Comparison of ENCODE assay signal across 8 cellular contexts in genomic region chr10:77756319-77757232, GRCh38.
A peak's percentile ranks its signal among the peaks of the same experiment; 100 is the strongest.
DNase-seq lines count a peak whose midpoint lies in the region; ATAC-seq and TF ChIP-seq lines count a peak whose summit lies in the region.

No MANE protein-coding gene starts in this region.

- peak; percentile 85 to 90 for TF ChIP-seq CTCF in fibroblast of lung (conservative IDR thresholded peaks at IDR 0.05 in 1 of 2, IDR thresholded peaks at IDR 0.05 in 1 of 2; ENCODE audit: low read depth in 1 of 2, low read length in 2 of 2)
- TF ChIP-seq CTCF in suprapubic skin (IDR thresholded peaks at IDR 0.05): peak in 1 of 2 donors; percentile 31

- H2AFZ ChIP-seq in fibroblast of lung (ENCODE audit: low read length) (no peak overlapping the region), trophoblast cell (ENCODE audit: insufficient read depth, low read length, poor library complexity) (no peak overlapping the region)

- no peaks in the 10 kb centered on the region for H4K20me1 ChIP-seq in fibroblast of lung (ENCODE audit: control insufficient read depth, extremely low read depth, insufficient read depth, low read length)

- H3K27ac ChIP-seq in fibroblast of lung (ENCODE audit: insufficient read depth, low read length) (no peak overlapping the region), trophoblast cell (ENCODE audit: low read depth, low read length) (no peak overlapping the region), suprapubic skin (no peak overlapping the region)
- H3K27ac ChIP-seq in naive thymus-derived CD4-positive, alpha-beta T cell (ENCODE audit: low read depth, low read length): no peak overlapping the region

- H4K12ac ChIP-seq in trophoblast cell (ENCODE audit: low read depth, low read length): no peak overlapping the region

- no peak overlapping the region for H3K4me3 Mint-ChIP-seq in stimulated activated naive CD8-positive, alpha-beta T cell treated with anti-CD3 and anti-CD28 coated beads, Interleukin-15, amount 100 ng/mL, for 72 hours
- H3K4me3 Mint-ChIP-seq in naive thymus-derived CD4-positive, alpha-beta T cell: no peak overlapping the region

- TF ChIP-seq EP300 in suprapubic skin (IDR thresholded peaks at IDR 0.05): no peak

- no peaks in the 10 kb centered on the region for H3K79me1 ChIP-seq in trophoblast cell (ENCODE audit: low read length)

- H3K4me3 ChIP-seq in fibroblast of lung (replicated peaks in 1 of 4; ENCODE audit: control extremely low read depth in 1 of 4, insufficient read depth in 1 of 4, low read depth in 3 of 4, low read length in 4 of 4): peak overlapping the region in 1 of 4 experiments; percentile 23
- no peak overlapping the region for H3K4me3 ChIP-seq in trophoblast cell (ENCODE audit: low read depth, low read length)
- H3K4me3 ChIP-seq in naive thymus-derived CD4-positive, alpha-beta T cell (ENCODE audit: low read length): no peak overlapping the region
- no peak overlapping the region for H3K4me3 ChIP-seq in suprapubic skin

- H2BK12ac ChIP-seq in trophoblast cell (ENCODE audit: low read length): no peak overlapping the region

- H3K9me3 ChIP-seq in fibroblast of lung (ENCODE audit: control insufficient read depth, insufficient read depth, low read depth, low read length): no peaks in the 10 kb centered on the region
- H3K9me3 ChIP-seq in trophoblast cell (ENCODE audit: insufficient read depth, low read depth, low read length): no peaks in the 10 kb centered on the region
- no peaks in the 10 kb centered on the region for H3K9me3 ChIP-seq in naive thymus-derived CD4-positive, alpha-beta T cell (ENCODE audit: control insufficient read depth in 2 of 3, low read length in 3 of 3)
- H3K9me3 ChIP-seq in suprapubic skin: no peaks in the 10 kb centered on the region

- no peak for TF ChIP-seq POLR2A in suprapubic skin (IDR thresholded peaks at IDR 0.05)

- in situ Hi-C loops in SK-MEL-5 (cut with HindIII; ENCODE audit: low pct_unique_long_range_greater_than_20kb, low sequenced_read_pairs): no loop called here

- no peak overlapping the region for H2BK120ac ChIP-seq in trophoblast cell (ENCODE audit: insufficient read depth, low read length, poor library complexity)

- no peaks in the 10 kb centered on the region for H3K4me1 ChIP-seq in fibroblast of lung (ENCODE audit: control insufficient read depth, extremely low read depth, insufficient read depth, low read length)
- H3K4me1 ChIP-seq in trophoblast cell (ENCODE audit: control insufficient read depth in 1 of 2, insufficient read depth in 2 of 2, low read length in 2 of 2): peaks cover 0 to 2% of the 10 kb centered on the region in 2 experiments
- H3K4me1 ChIP-seq in naive thymus-derived CD4-positive, alpha-beta T cell (ENCODE audit: control insufficient read depth in 2 of 2, insufficient read depth in 2 of 2, low read length in 2 of 2): no peaks in the 10 kb centered on the region
- H3K4me1 ChIP-seq in suprapubic skin: peaks cover 8% of the 10 kb centered on the region

- peaks cover 47% of the 10 kb centered on the region for H3K27me3 Mint-ChIP-seq in stimulated activated naive CD8-positive, alpha-beta T cell treated with anti-CD3 and anti-CD28 coated beads, Interleukin-15, amount 100 ng/mL, for 72 hours
- H3K27me3 Mint-ChIP-seq in naive thymus-derived CD4-positive, alpha-beta T cell: peaks cover 10 to 34% (median 16%) of the 10 kb centered on the region in 5 donors

- DNase-seq in stimulated activated naive CD8-positive, alpha-beta T cell treated with anti-CD3 and anti-CD28 coated beads, Interleukin-15, Interleukin-2, amounts not matched to agents 100 U/mL and 50 U/mL, for 24 hours: peak; percentile 12
- DNase-seq in stimulated activated naive CD8-positive, alpha-beta T cell treated with anti-CD3 and anti-CD28 coated beads, Interleukin-15, amount 100 ng/mL, for 72 hours: no peak
- DNase-seq in Kasumi-1 (lab: John Stamatoyannopoulos, UW): peak; percentile 49 to 80
- peak; percentile 81 for DNase-seq in SK-MEL-5 (ENCODE audit: low read depth, low spot score)
- peak; percentile 66 to 79 for DNase-seq in fibroblast of lung (ENCODE audit: low read depth in 2 of 2)
- peak; percentile 51 to 74 for DNase-seq in trophoblast cell
- no peak for DNase-seq in naive thymus-derived CD4-positive, alpha-beta T cell
- DNase-seq in suprapubic skin (ENCODE audit: low spot score in 2 of 2): no peak

- H3K4me2 ChIP-seq in fibroblast of lung (ENCODE audit: extremely low read depth, insufficient read depth, low read length): no peak overlapping the region
- peak overlapping the region; percentile 40 for H3K4me2 ChIP-seq in trophoblast cell (ENCODE audit: low read length)

- H3K36me3 ChIP-seq in fibroblast of lung (ENCODE audit: control insufficient read depth, insufficient read depth, low read length): no peaks in the 10 kb centered on the region
- no peaks in the 10 kb centered on the region for H3K36me3 ChIP-seq in trophoblast cell (ENCODE audit: control insufficient read depth in 1 of 2, insufficient read depth in 2 of 2, low read length in 2 of 2)
- H3K36me3 ChIP-seq in naive thymus-derived CD4-positive, alpha-beta T cell (ENCODE audit: control insufficient read depth in 2 of 3, insufficient read depth in 3 of 3, low read length in 3 of 3): no peaks in the 10 kb centered on the region
- H3K36me3 ChIP-seq in suprapubic skin: no peaks in the 10 kb centered on the region

- CTCF ChIA-PET in naive thymus-derived CD4-positive, alpha-beta T cell (lab: Charles Lee): no interaction called here

- POLR2A ChIA-PET in naive thymus-derived CD4-positive, alpha-beta T cell (lab: Charles Lee): no interaction called here

- H3K36me3 Mint-ChIP-seq in naive thymus-derived CD4-positive, alpha-beta T cell: no peaks in the 10 kb centered on the region

- H3K27me3 ChIP-seq in fibroblast of lung (ENCODE audit: control insufficient read depth, insufficient read depth, low read length): no peaks in the 10 kb centered on the region
- no peaks in the 10 kb centered on the region for H3K27me3 ChIP-seq in trophoblast cell (ENCODE audit: insufficient read depth, low read length)
- no peaks in the 10 kb centered on the region for H3K27me3 ChIP-seq in naive thymus-derived CD4-positive, alpha-beta T cell (ENCODE audit: control insufficient read depth in 2 of 2, insufficient read depth in 2 of 2, low read length in 2 of 2)
- no peaks in the 10 kb centered on the region for H3K27me3 ChIP-seq in suprapubic skin

- no peak overlapping the region for H3K18ac ChIP-seq in trophoblast cell (ENCODE audit: low read length)

- H3K79me2 ChIP-seq in fibroblast of lung (ENCODE audit: control insufficient read depth, insufficient read depth, low read length): no peaks in the 10 kb centered on the region
- no peaks in the 10 kb centered on the region for H3K79me2 ChIP-seq in trophoblast cell (ENCODE audit: control insufficient read depth, insufficient read depth, low read length, poor library complexity)

- intact Hi-C loops in naive thymus-derived CD4-positive, alpha-beta T cell (cut with micrococcal nuclease): loop anchor here in 1 of 2 donors (5.0 kb wide), 1 partner anchor 39 kb away; no protein-coding TSS in a partner anchor

- no CpG with 5 or more reads among the region's 12 CpGs for WGBS in trophoblast cell (ENCODE audit: extremely low coverage, insufficient coverage, insufficient read length)
- WGBS in suprapubic skin: 31% methylated on average over 12 of the region's 12 CpGs

- H4K8ac ChIP-seq in trophoblast cell (ENCODE audit: low read depth, low read length): peak overlapping the region; percentile 6

- no peak overlapping the region for H3K27ac Mint-ChIP-seq in stimulated activated naive CD8-positive, alpha-beta T cell treated with anti-CD3 and anti-CD28 coated beads, Interleukin-15, amount 100 ng/mL, for 72 hours
- H3K27ac Mint-ChIP-seq in naive thymus-derived CD4-positive, alpha-beta T cell: no peak overlapping the region

- no peak overlapping the region for H3K23ac ChIP-seq in trophoblast cell (ENCODE audit: low read length)

- no peak for ATAC-seq in stimulated activated naive CD8-positive, alpha-beta T cell treated with anti-CD3 and anti-CD28 coated beads, Interleukin-15, Interleukin-2, amounts not matched to agents 100 U/mL and 50 U/mL, for 24 hours
- ATAC-seq in stimulated activated naive CD8-positive, alpha-beta T cell treated with anti-CD3 and anti-CD28 coated beads, Interleukin-15, amount 100 ng/mL, for 72 hours: no peak
- ATAC-seq in naive thymus-derived CD4-positive, alpha-beta T cell: no peak

- H3K9me3 Mint-ChIP-seq in stimulated activated naive CD8-positive, alpha-beta T cell treated with anti-CD3 and anti-CD28 coated beads, Interleukin-15, amount 100 ng/mL, for 72 hours: no peaks in the 10 kb centered on the region
- H3K9me3 Mint-ChIP-seq in naive thymus-derived CD4-positive, alpha-beta T cell: peaks cover 0 to 4% (median 0%) of the 10 kb centered on the region in 11 donors

- H2BK5ac ChIP-seq in trophoblast cell (ENCODE audit: low read depth, low read length, poor library complexity): no peak overlapping the region

- no peak overlapping the region for H3K4ac ChIP-seq in trophoblast cell (ENCODE audit: low read depth, low read length)

- H3K4me1 Mint-ChIP-seq in stimulated activated naive CD8-positive, alpha-beta T cell treated with anti-CD3 and anti-CD28 coated beads, Interleukin-15, amount 100 ng/mL, for 72 hours: no peaks in the 10 kb centered on the region
- no peaks in the 10 kb centered on the region for H3K4me1 Mint-ChIP-seq in naive thymus-derived CD4-positive, alpha-beta T cell

- H3K9ac ChIP-seq in fibroblast of lung (ENCODE audit: insufficient read depth, low read length): no peak overlapping the region
- no peak overlapping the region for H3K9ac ChIP-seq in trophoblast cell (ENCODE audit: low read length)

- no peak overlapping the region for H4K91ac ChIP-seq in trophoblast cell (ENCODE audit: low read depth, low read length)

- H3K14ac ChIP-seq in trophoblast cell (ENCODE audit: low read length): no peak overlapping the region

- H2AK5ac ChIP-seq in trophoblast cell (ENCODE audit: low read length): no peak overlapping the region

Comparison
In these comparisons a context has a peak if more than half of its experiments do, and no peak if none do; other contexts are left out.
1. DNase-seq: peak in stimulated activated naive CD8-positive, alpha-beta T cell treated with anti-CD3 and anti-CD28 coated beads, Interleukin-15, Interleukin-2, amounts not matched to agents 100 U/mL and 50 U/mL, for 24 hours (single experiment), Kasumi-1 (2 of 2), SK-MEL-5 (single experiment), fibroblast of lung (2 of 2) and trophoblast cell (2 of 2); none in stimulated activated naive CD8-positive, alpha-beta T cell treated with anti-CD3 and anti-CD28 coated beads, Interleukin-15, amount 100 ng/mL, for 72 hours (0 of 2), naive thymus-derived CD4-positive, alpha-beta T cell (0 of 9) and suprapubic skin (0 of 2).